Comparison of ENCODE assay signal across 1 cellular context in the genomic region with DNA sequence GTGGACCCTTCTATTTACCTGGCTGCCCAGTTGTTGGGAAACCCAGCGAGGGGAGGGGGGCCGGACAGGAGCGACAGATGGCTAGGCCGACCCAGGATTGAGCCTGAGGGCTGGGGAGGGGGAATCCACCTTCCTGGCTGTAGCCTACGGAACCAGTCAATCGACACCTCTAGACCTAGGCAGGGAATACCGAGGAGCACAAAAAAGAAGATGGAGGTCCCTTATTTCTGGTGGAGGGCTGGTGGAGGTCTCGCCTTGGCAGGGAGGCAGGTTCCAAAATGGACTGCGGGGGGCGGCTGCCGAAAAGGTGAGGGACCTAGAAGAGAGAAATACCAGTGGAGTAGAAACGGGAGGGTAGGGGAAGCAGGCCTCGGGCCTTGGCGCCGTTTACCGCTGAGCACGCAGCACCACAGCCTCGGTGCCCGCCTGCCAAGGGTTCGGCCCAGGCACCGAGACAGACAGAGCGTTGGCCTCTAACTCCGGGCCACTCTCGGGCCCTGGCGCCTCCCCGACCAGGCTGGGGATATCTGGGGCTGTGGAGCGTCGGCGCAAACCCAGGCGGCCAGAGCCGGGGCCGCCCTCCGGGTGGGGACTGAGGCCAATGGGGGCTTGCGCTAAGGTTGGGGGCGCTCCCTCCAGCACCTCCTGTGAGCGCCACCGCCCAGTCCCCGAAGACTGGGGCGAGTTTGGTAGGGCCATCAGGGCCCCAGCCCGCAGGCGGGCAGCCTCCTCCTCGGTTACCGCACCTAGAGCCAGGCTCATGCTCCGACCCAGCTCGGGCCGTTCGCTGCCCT.
TF ChIP-seq lines count a peak whose summit lies in the region.

No MANE protein-coding gene starts in this region.

TF ChIP-seq in WTC11, 78 proteins besides CTCF, POLR2A, EP300 and RAD21 (continued from another document):
- no peak for TF ChIP-seq ZNF121 (CRISPR knock-in tag; IDR thresholded peaks at IDR 0.05)
- TF ChIP-seq, protein P1, sequence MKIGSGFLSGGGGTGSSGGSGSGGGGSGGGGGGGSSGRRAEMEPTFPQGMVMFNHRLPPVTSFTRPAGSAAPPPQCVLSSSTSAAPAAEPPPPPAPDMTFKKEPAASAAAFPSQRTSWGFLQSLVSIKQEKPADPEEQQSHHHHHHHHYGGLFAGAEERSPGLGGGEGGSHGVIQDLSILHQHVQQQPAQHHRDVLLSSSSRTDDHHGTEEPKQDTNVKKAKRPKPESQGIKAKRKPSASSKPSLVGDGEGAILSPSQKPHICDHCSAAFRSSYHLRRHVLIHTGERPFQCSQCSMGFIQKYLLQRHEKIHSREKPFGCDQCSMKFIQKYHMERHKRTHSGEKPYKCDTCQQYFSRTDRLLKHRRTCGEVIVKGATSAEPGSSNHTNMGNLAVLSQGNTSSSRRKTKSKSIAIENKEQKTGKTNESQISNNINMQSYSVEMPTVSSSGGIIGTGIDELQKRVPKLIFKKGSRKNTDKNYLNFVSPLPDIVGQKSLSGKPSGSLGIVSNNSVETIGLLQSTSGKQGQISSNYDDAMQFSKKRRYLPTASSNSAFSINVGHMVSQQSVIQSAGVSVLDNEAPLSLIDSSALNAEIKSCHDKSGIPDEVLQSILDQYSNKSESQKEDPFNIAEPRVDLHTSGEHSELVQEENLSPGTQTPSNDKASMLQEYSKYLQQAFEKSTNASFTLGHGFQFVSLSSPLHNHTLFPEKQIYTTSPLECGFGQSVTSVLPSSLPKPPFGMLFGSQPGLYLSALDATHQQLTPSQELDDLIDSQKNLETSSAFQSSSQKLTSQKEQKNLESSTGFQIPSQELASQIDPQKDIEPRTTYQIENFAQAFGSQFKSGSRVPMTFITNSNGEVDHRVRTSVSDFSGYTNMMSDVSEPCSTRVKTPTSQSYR (CRISPR knock-in tag; IDR thresholded peaks at IDR 0.05), result no peak
- TF ChIP-seq, protein P2, sequence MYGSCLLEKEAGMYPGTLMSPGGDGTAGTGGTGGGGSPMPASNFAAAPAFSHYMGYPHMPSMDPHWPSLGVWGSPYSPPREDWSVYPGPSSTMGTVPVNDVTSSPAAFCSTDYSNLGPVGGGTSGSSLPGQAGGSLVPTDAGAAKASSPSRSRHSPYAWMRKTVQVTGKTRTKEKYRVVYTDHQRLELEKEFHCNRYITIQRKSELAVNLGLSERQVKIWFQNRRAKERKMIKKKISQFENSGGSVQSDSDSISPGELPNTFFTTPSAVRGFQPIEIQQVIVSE (CRISPR knock-in tag; IDR thresholded peaks at IDR 0.05; ENCODE audit: borderline replicate concordance), result no peak
- no peak for TF ChIP-seq PRRX2 (CRISPR knock-in tag; IDR thresholded peaks at IDR 0.05)
- no peak for TF ChIP-seq ATF1 (CRISPR knock-in tag; IDR thresholded peaks at IDR 0.05)
- TF ChIP-seq OVOL2 (CRISPR knock-in tag; IDR thresholded peaks at IDR 0.05; ENCODE audit: borderline replicate concordance), result no peak
- no peak for TF ChIP-seq ZBTB21 (CRISPR knock-in tag; IDR thresholded peaks at IDR 0.05; ENCODE audit: borderline replicate concordance)
- no peak for TF ChIP-seq ELF4 (CRISPR knock-in tag; IDR thresholded peaks at IDR 0.05; ENCODE audit: low read depth)
- TF ChIP-seq, protein P3, sequence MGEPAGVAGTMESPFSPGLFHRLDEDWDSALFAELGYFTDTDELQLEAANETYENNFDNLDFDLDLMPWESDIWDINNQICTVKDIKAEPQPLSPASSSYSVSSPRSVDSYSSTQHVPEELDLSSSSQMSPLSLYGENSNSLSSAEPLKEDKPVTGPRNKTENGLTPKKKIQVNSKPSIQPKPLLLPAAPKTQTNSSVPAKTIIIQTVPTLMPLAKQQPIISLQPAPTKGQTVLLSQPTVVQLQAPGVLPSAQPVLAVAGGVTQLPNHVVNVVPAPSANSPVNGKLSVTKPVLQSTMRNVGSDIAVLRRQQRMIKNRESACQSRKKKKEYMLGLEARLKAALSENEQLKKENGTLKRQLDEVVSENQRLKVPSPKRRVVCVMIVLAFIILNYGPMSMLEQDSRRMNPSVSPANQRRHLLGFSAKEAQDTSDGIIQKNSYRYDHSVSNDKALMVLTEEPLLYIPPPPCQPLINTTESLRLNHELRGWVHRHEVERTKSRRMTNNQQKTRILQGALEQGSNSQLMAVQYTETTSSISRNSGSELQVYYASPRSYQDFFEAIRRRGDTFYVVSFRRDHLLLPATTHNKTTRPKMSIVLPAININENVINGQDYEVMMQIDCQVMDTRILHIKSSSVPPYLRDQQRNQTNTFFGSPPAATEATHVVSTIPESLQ (CRISPR knock-in tag; IDR thresholded peaks at IDR 0.05), result no peak
